Comparison of ENCODE assay signal across 27 cellular contexts in the genomic region with DNA sequence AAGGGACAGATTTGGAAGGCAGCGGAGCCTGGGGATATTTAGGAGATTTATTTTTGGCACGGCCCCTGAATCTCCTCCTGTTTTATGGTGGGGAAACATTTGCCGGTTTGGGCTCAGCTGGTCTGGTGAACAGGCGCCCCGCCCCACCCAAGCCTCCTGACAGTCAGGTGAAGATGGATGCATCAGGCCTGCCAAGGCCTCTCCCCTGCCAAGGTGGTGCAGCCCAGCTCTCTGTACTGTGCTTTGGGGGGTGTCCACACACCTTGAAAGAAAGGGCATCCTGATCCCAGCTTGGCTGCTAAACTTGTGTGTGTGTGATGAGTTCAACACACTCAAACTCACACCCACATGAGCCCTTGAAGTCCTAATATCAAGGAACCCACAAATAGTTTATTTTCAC.
"Had no signal": no experiment of that assay in that cellular context is flagged by ENCODE, and none has a peak within 500 bp of the region (broad histone marks: within the 10 kb centered on the region; RNA-seq: fewer than 3 reads in every experiment).

No MANE protein-coding gene starts in this region.

- H3K27me3 ChIP-seq: neural progenitor cell, ovary, right atrium auricular region, right lobe of liver, tibial nerve, vagina had no signal

- H3K9me3 Mint-ChIP-seq: naive B cell; natural killer cell; neural progenitor cell; stimulated activated memory B cell treated with anti-CD40 and anti-IgM and Interleukin-4, amounts not matched to agents 10 μg/mL and 1 μg/mL and 100 μg/mL, for 72 hours; stimulated activated naive CD8-positive, alpha-beta T cell treated with anti-CD3 and anti-CD28 coated beads, Interleukin-15, amount 100 ng/mL, for 72 hours had no signal

- H3K9me3 ChIP-seq: left ventricle myocardium inferior, neutrophil, ovary, right atrium auricular region, right lobe of liver, tibial nerve, vagina had no signal

- H3K4me3 Mint-ChIP-seq: mesothelial cell of epicardium; naive B cell; natural killer cell; nephron progenitor cell; neural progenitor cell; stimulated activated memory B cell treated with anti-CD40 and anti-IgM and Interleukin-4, amounts not matched to agents 10 μg/mL and 1 μg/mL and 100 μg/mL, for 72 hours; stimulated activated naive CD8-positive, alpha-beta T cell treated with anti-CD3 and anti-CD28 coated beads, Interleukin-15, amount 100 ng/mL, for 72 hours; type B pancreatic cell had no signal

- H3K9ac ChIP-seq: neural progenitor cell had no signal

- H3K36me3 Mint-ChIP-seq: mesothelial cell of epicardium; naive B cell; natural killer cell; neural progenitor cell; stimulated activated memory B cell treated with anti-CD40 and anti-IgM and Interleukin-4, amounts not matched to agents 10 μg/mL and 1 μg/mL and 100 μg/mL, for 72 hours; type B pancreatic cell had no signal

- H3K4me1 Mint-ChIP-seq: naive B cell; natural killer cell; neural progenitor cell; stimulated activated memory B cell treated with anti-CD40 and anti-IgM and Interleukin-4, amounts not matched to agents 10 μg/mL and 1 μg/mL and 100 μg/mL, for 72 hours; stimulated activated naive CD8-positive, alpha-beta T cell treated with anti-CD3 and anti-CD28 coated beads, Interleukin-15, amount 100 ng/mL, for 72 hours had no signal

- H3K27me3 Mint-ChIP-seq: progenitor cell of endocrine pancreas, type B pancreatic cell had no signal

- H3K27ac ChIP-seq: left ventricle myocardium inferior, neural progenitor cell, neutrophil, ovary, right atrium auricular region, right lobe of liver, tibial nerve, vagina had no signal

- H3K36me3 ChIP-seq: left ventricle myocardium inferior, neural progenitor cell, neutrophil, ovary, right atrium auricular region, right lobe of liver, tibial nerve, vagina had no signal

- H3K27ac Mint-ChIP-seq: mesothelial cell of epicardium; naive B cell; natural killer cell; nephron progenitor cell; neural progenitor cell; progenitor cell of endocrine pancreas; stimulated activated memory B cell treated with anti-CD40 and anti-IgM and Interleukin-4, amounts not matched to agents 10 μg/mL and 1 μg/mL and 100 μg/mL, for 72 hours; stimulated activated naive CD8-positive, alpha-beta T cell treated with anti-CD3 and anti-CD28 coated beads, Interleukin-15, amount 100 ng/mL, for 72 hours; type B pancreatic cell had no signal

- H3K4me3 ChIP-seq: left ventricle myocardium inferior, lung, neural progenitor cell, ovary, right atrium auricular region, right lobe of liver, smooth muscle cell, tibial nerve, vagina had no signal

- ATAC-seq: natural killer cell; right lobe of liver; stimulated activated memory B cell treated with anti-CD40 and anti-IgM and Interleukin-4, amounts not matched to agents 10 μg/mL and 1 μg/mL and 100 μg/mL, for 72 hours; stimulated activated naive CD8-positive, alpha-beta T cell treated with anti-CD3 and anti-CD28 coated beads, Interleukin-15, amount 100 ng/mL, for 72 hours had no signal

- H3K4me1 ChIP-seq: left ventricle myocardium inferior, neural progenitor cell, right atrium auricular region, right lobe of liver, tibial nerve, vagina had no signal

- H3K4me2 ChIP-seq: neural progenitor cell, smooth muscle cell had no signal

- H2AFZ ChIP-seq: neural progenitor cell had no signal

- DNase-seq: islet precursor cell; left ventricle myocardium inferior; mesendoderm; naive B cell; natural killer cell; nephron progenitor cell; occipital lobe; ovary; right lobe of liver; stimulated activated CD4-positive, alpha-beta T cell treated with anti-CD3 and anti-CD28 coated beads, Interleukin-1b, Interleukin-23, amount 100 ng/mL, for 48 hours; stimulated activated CD4-positive, alpha-beta T cell treated with anti-CD3 and anti-CD28 coated beads, Interleukin-2, amount 100 ng/mL, for 48 hours; stimulated activated CD4-positive, alpha-beta T cell treated with anti-CD3 and anti-CD28 coated beads, Interleukin-4, amount 100 ng/mL, for 4 hours; stimulated activated CD8-positive, alpha-beta memory T cell treated with anti-CD3 and anti-CD28 coated beads, Interleukin-4, amount 100 ng/mL, for 48 hours; stimulated activated naive CD4-positive, alpha-beta T cell treated with Interleukin-2 at 50 U/mL for 16 hours; stimulated activated naive CD8-positive, alpha-beta T cell treated with anti-CD3 and anti-CD28 coated beads, Interleukin-15, amount 100 ng/mL, for 72 hours; substantia nigra had no signal
